Comparison of ENCODE assay signal across 8 cellular contexts in the genomic region with DNA sequence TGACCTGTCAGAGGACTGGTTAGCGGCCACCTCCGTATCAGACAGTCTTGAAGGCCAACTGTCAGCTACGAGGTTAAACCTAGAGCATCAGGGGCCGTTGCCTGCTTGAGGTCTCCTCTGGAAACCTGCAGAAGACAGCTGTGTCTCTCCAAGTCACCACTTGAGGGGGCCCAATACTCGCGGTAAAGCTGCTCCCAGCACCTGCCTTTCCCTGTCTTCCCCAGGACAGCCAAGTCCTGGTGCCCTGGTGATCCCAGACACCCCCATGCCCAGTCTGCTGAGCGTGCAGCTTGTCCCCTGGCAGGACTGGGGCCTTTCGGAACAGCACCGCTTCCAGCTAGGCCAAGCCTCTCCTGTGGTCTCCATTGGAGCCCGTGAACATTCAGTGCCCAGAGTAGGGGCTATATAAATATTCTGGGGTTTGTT.
DNase-seq lines count a peak whose midpoint lies in the region; ATAC-seq and TF ChIP-seq lines count a peak whose summit lies in the region.

No MANE protein-coding gene starts in this region.

- no peak overlapping the region for H3K4me3 ChIP-seq in SK-N-SH (ENCODE audit: low read depth in 2 of 2, low read length in 1 of 2)
- no peak overlapping the region for H3K4me3 ChIP-seq in heart right ventricle
- no peak overlapping the region for H3K4me3 ChIP-seq in psoas muscle

- H3K27ac ChIP-seq in SK-N-SH (ENCODE audit: low read depth in 2 of 2, low read length in 1 of 2) (no peak overlapping the region), heart right ventricle (peak overlapping the region in 1 of 10 donors; percentile 2), psoas muscle (no peak overlapping the region)

- no peak overlapping the region for H3K9ac ChIP-seq in SK-N-SH

- POLR2A ChIA-PET in SK-N-SH (lab: Yijun Ruan, JAX) = interaction anchor here (0.9 to 1.4 kb wide), 4 partner anchors 208 to 302 kb away, joined by 3 to 7 read pairs (median 5); no protein-coding TSS in a partner anchor

- no peak for TF ChIP-seq EP300 in SK-N-SH (IDR thresholded peaks at IDR 0.05; ENCODE audit: borderline replicate concordance in 1 of 2, low read depth in 1 of 2, low read length in 1 of 2)

- DNase-seq in GM04504 (ENCODE audit: low read depth) (peak; percentile 51), NCI-H1105 treated with DMSO at 0.1 percent for 48 hours (lab: John Stamatoyannopoulos, UW) (peak; percentile 45), SK-N-SH (peak; percentile 96), amniotic stem cell (lab: John Stamatoyannopoulos, UW) (peak; percentile 44), heart right ventricle (peak; percentile 62 to 76), psoas muscle (peak; percentile 68 to 86)

- no peaks in the 10 kb centered on the region for H4K20me1 ChIP-seq in SK-N-SH (ENCODE audit: insufficient read depth)

- ATAC-seq in heart right ventricle (peak; percentile 75 to 89 (median 84)), psoas muscle (peak; percentile 90 to 99 (median 94)), HG03442 (IDR thresholded peaks at IDR 0.05; ENCODE audit: unreplicated experiment) (no peak), HG03135 (IDR thresholded peaks at IDR 0.05; ENCODE audit: unreplicated experiment) (no peak)

- H3K79me2 ChIP-seq in SK-N-SH (ENCODE audit: insufficient read depth) = no peaks in the 10 kb centered on the region

- H3K36me3 ChIP-seq in SK-N-SH (replicated peaks in 1 of 2; ENCODE audit: control insufficient read depth in 1 of 2, insufficient read depth in 2 of 2, low read length in 1 of 2) = no peaks in the 10 kb centered on the region
- no peaks in the 10 kb centered on the region for H3K36me3 ChIP-seq in heart right ventricle
- H3K36me3 ChIP-seq in psoas muscle (ENCODE audit: insufficient read depth in 1 of 2, low read depth in 1 of 2) = no peaks in the 10 kb centered on the region

- WGBS in SK-N-SH (ENCODE audit: low lambda C conversion rate) = 17% methylated on average over 10 of the region's 10 CpGs
- 18 to 21% methylated on average over 10 of the region's 10 CpGs for WGBS in heart right ventricle, 2 donors
- 9 to 10% (median 10%) methylated on average over 10 of the region's 10 CpGs for WGBS in psoas muscle, 3 donors

- no peaks in the 10 kb centered on the region for H3K27me3 ChIP-seq in SK-N-SH (ENCODE audit: insufficient read depth)
- peaks cover 0 to 8% (median 0%) of the 10 kb centered on the region in 7 donors for H3K27me3 ChIP-seq in heart right ventricle
- peaks cover 0 to 8% (median 0%) of the 10 kb centered on the region in 3 donors for H3K27me3 ChIP-seq in psoas muscle (ENCODE audit: insufficient read depth in 3 of 3, low read length in 2 of 3)

- peak; percentile 92 for TF ChIP-seq CTCF in SK-N-SH (IDR thresholded peaks at IDR 0.05)
- peak; percentile 64 to 89 (median 79) for TF ChIP-seq CTCF in heart right ventricle (IDR thresholded peaks at IDR 0.05)
- peak; percentile 74 for TF ChIP-seq CTCF in psoas muscle (IDR thresholded peaks at IDR 0.05)

- H3K4me2 ChIP-seq in SK-N-SH = no peak overlapping the region

- intact Hi-C loops in heart right ventricle (cut with DNase I) (loop anchor here (1.0 to 10.0 kb wide), 15 partner anchors 105 to 478 kb away; a partner anchor contains a TSS), psoas muscle (cut with DNase I) (loop anchor here (1.0 to 10.0 kb wide), 5 partner anchors 110 to 478 kb away; a partner anchor contains a TSS)

- no peaks in the 10 kb centered on the region for H3F3A ChIP-seq in SK-N-SH (replicated peaks; ENCODE audit: insufficient read depth)

- peak; percentile 100 for TF ChIP-seq RAD21 in SK-N-SH (IDR thresholded peaks at IDR 0.05; ENCODE audit: low read length)

- no peaks in the 10 kb centered on the region for H3K9me2 ChIP-seq in SK-N-SH

- no peaks in the 10 kb centered on the region for H3K9me3 ChIP-seq in SK-N-SH
- H3K9me3 ChIP-seq in heart right ventricle = no peaks in the 10 kb centered on the region
- H3K9me3 ChIP-seq in psoas muscle = no peaks in the 10 kb centered on the region

- peaks cover 0 to 23% of the 10 kb centered on the region in 2 experiments; a peak in 1 of 4 replicates for H3K4me1 ChIP-seq in SK-N-SH (ENCODE audit: control insufficient read depth in 1 of 2, insufficient read depth in 2 of 2, low read depth in 1 of 2, low read length in 1 of 2)
- peaks cover 0 to 20% (median 5%) of the 10 kb centered on the region in 9 donors for H3K4me1 ChIP-seq in heart right ventricle
- no peaks in the 10 kb centered on the region for H3K4me1 ChIP-seq in psoas muscle

- no peak overlapping the region for H2AFZ ChIP-seq in SK-N-SH (ENCODE audit: low read depth)

- CTCF ChIA-PET in SK-N-SH (lab: Yijun Ruan, JAX) = interaction anchor here (0.6 to 12.1 kb wide), 84 partner anchors 11 to 531 kb away, joined by 3 to 351 read pairs (median 5); no protein-coding TSS in a partner anchor

TF ChIP-seq in SK-N-SH, 30 proteins besides CTCF, POLR2A, EP300 and RAD21:
- TF ChIP-seq GATA2 (CRISPR knock-in tag; IDR thresholded peaks at IDR 0.05) (no peak), SMC3 (IDR thresholded peaks at IDR 0.05; ENCODE audit: low read depth, low read length) (peak; percentile 100), CHD2 (IDR thresholded peaks at IDR 0.05; ENCODE audit: low read length, partially characterized antibody) (peak; percentile 72), RCOR1 (IDR thresholded peaks at IDR 0.05; ENCODE audit: low read length) (peak; percentile 48; the same call in 1 of the 2 replicates)
TF ChIP-seq in SK-N-SH: peak in this region for 3.

Comparison
In these comparisons a context has a peak if more than half of its experiments do, and no peak if none do; other contexts are left out.
1. DNase-seq: peak in every context shown above with its lines; median percentile 96 in SK-N-SH; 77 in psoas muscle; 69 in heart right ventricle; 51 in GM04504; 45 in NCI-H1105 treated with DMSO at 0.1 percent for 48 hours; 44 in amniotic stem cell.
2. ATAC-seq: peak in heart right ventricle (8 of 8) and psoas muscle (4 of 4); none in HG03442 (single experiment) and HG03135 (single experiment).
3. Peak in every context shown above with its lines, with median percentiles within 50 percentile points of each other: CTCF ChIP-seq.